ENCODE assay signal across 9 cellular contexts in genomic region chr9:134858051-134858841, GRCh38. TPM values are rescaled to one million over a fixed set of nuclear protein-coding genes. Genes with fewer than 3 reads are reported as not detected.
A peak's percentile ranks its signal among the peaks of the same experiment; 100 is the strongest.
DNase-seq lines count a peak whose midpoint lies in the region; ATAC-seq, FAIRE-seq and TF ChIP-seq lines count a peak whose summit lies in the region.
"Had no signal": no experiment of that assay in that cellular context is flagged by ENCODE, and none has a peak within 500 bp of the region (broad histone marks: within the 10 kb centered on the region; RNA-seq: fewer than 3 reads in every experiment).

No MANE protein-coding gene starts in this region.

- H3K4me1 Mint-ChIP-seq in activated CD8-positive, alpha-beta memory T cell treated with anti-CD3 and anti-CD28 coated beads, Interleukin-2, amount 10 ng/mL, durations not matched to agents 7 days and 5 days, result peaks cover 8% of the 10 kb centered on the region
- peaks cover 8% of the 10 kb centered on the region for H3K4me1 Mint-ChIP-seq in T-helper 1 cell treated with Interleukin-12 subunit alpha and Interleukin-12 subunit beta and Interleukin-4 antibody, amounts not matched to agents 30 μg/mL and 1 μg/mL, for 36 hours (ENCODE audit: low read depth)

- no peak overlapping the region for H3K4me3 Mint-ChIP-seq in activated CD8-positive, alpha-beta memory T cell treated with anti-CD3 and anti-CD28 coated beads, Interleukin-2, amount 10 ng/mL, durations not matched to agents 7 days and 5 days
- no peak overlapping the region for H3K4me3 Mint-ChIP-seq in T-helper 1 cell treated with Interleukin-12 subunit alpha and Interleukin-12 subunit beta and Interleukin-4 antibody, amounts not matched to agents 30 μg/mL and 1 μg/mL, for 36 hours

- no peaks in the 10 kb centered on the region for H3K9me3 Mint-ChIP-seq in activated CD8-positive, alpha-beta memory T cell treated with anti-CD3 and anti-CD28 coated beads, Interleukin-2, amount 10 ng/mL, durations not matched to agents 7 days and 5 days (ENCODE audit: low read depth)
- peaks cover 4% of the 10 kb centered on the region for H3K9me3 Mint-ChIP-seq in T-helper 1 cell treated with Interleukin-12 subunit alpha and Interleukin-12 subunit beta and Interleukin-4 antibody, amounts not matched to agents 30 μg/mL and 1 μg/mL, for 36 hours

- no peaks in the 10 kb centered on the region for H3K36me3 Mint-ChIP-seq in activated CD8-positive, alpha-beta memory T cell treated with anti-CD3 and anti-CD28 coated beads, Interleukin-2, amount 10 ng/mL, durations not matched to agents 7 days and 5 days
- no peaks in the 10 kb centered on the region for H3K36me3 Mint-ChIP-seq in T-helper 1 cell treated with Interleukin-12 subunit alpha and Interleukin-12 subunit beta and Interleukin-4 antibody, amounts not matched to agents 30 μg/mL and 1 μg/mL, for 36 hours (ENCODE audit: low read depth)

- CTCF ChIA-PET in activated CD8-positive, alpha-beta memory T cell treated with anti-CD3 and anti-CD28 coated beads, Interleukin-2, amount 10 ng/mL, durations not matched to agents 7 days and 5 days (lab: Charles Lee), result interaction anchor here (0.9 kb wide), 1 partner anchor 30 kb away, joined by 3 read pairs; no protein-coding TSS in a partner anchor

- intact Hi-C loops in posterior vena cava (cut with DNase I), result no loop called here

- H3K27me3 Mint-ChIP-seq in activated CD8-positive, alpha-beta memory T cell treated with anti-CD3 and anti-CD28 coated beads, Interleukin-2, amount 10 ng/mL, durations not matched to agents 7 days and 5 days, result peaks cover 3% of the 10 kb centered on the region
- H3K27me3 Mint-ChIP-seq in T-helper 1 cell treated with Interleukin-12 subunit alpha and Interleukin-12 subunit beta and Interleukin-4 antibody, amounts not matched to agents 30 μg/mL and 1 μg/mL, for 36 hours (ENCODE audit: low read depth), result no peaks in the 10 kb centered on the region

- no peak for FAIRE-seq in D721Med (lab: Jason Lieb, UNC)
- FAIRE-seq: TTC549 had no signal

- no peak for TF ChIP-seq CTCF in D721Med (IDR thresholded peaks at IDR 0.05; ENCODE audit: insufficient read depth, missing control alignments)

- H3K27ac Mint-ChIP-seq in activated CD8-positive, alpha-beta memory T cell treated with anti-CD3 and anti-CD28 coated beads, Interleukin-2, amount 10 ng/mL, durations not matched to agents 7 days and 5 days, result peak overlapping the region; percentile 48
- H3K27ac Mint-ChIP-seq in T-helper 1 cell treated with Interleukin-12 subunit alpha and Interleukin-12 subunit beta and Interleukin-4 antibody, amounts not matched to agents 30 μg/mL and 1 μg/mL, for 36 hours, result peak overlapping the region; percentile 31

- peak; percentile 52 for DNase-seq in activated CD8-positive, alpha-beta memory T cell treated with anti-CD3 and anti-CD28 coated beads, Interleukin-2, amount 10 ng/mL, durations not matched to agents 7 days and 5 days
- DNase-seq in activated CD8-positive, alpha-beta memory T cell treated with anti-CD3 and anti-CD28 coated beads for 24 hours, result no peak
- peak; percentile 79 for DNase-seq in posterior vena cava (ENCODE audit: low spot score)
- DNase-seq in SK-N-DZ (ENCODE audit: low spot score), result no peak
- no peak for DNase-seq in COLO829 (ENCODE audit: low spot score)
- DNase-seq in D721Med (ENCODE audit: insufficient read length, low spot score), result no peak

- peak; percentile 57 for ATAC-seq in activated CD8-positive, alpha-beta memory T cell treated with anti-CD3 and anti-CD28 coated beads, Interleukin-2, amount 10 ng/mL, durations not matched to agents 7 days and 5 days
- ATAC-seq in HG02759 (IDR thresholded peaks at IDR 0.05; ENCODE audit: unreplicated experiment), result peak; percentile 87

RNA-seq across cellular contexts. Expression of gene FCN2, which starts 22.4 kb away (rescaled TPM):
- not detected for total RNA-seq in activated CD8-positive, alpha-beta memory T cell treated with anti-CD3 and anti-CD28 coated beads, Interleukin-2, amount 10 ng/mL, durations not matched to agents 7 days and 5 days
- not detected for total RNA-seq in posterior vena cava
- not detected in 2 replicates for polyA plus RNA-seq in SK-N-DZ (2014; cell fraction: cytosol; rRNA removed)
- not detected in 2 replicates for polyA plus RNA-seq in SK-N-DZ (2014; cell fraction: nucleus; rRNA removed)

RNA-seq across cellular contexts. Expression of gene FCN1, which starts 59.5 kb away (rescaled TPM):
- not detected for total RNA-seq in activated CD8-positive, alpha-beta memory T cell treated with anti-CD3 and anti-CD28 coated beads, Interleukin-2, amount 10 ng/mL, durations not matched to agents 7 days and 5 days
- total RNA-seq in posterior vena cava, result 10 to 100 TPM in 1 of 2 donors, 1 to 10 TPM in 1; 7.1 to 16.5 TPM
- not detected in 2 replicates for polyA plus RNA-seq in SK-N-DZ (2014; cell fraction: cytosol; rRNA removed)
- polyA plus RNA-seq in SK-N-DZ (2014; cell fraction: nucleus; rRNA removed), result not detected in 2 replicates

Comparison
In these comparisons a context has a peak if more than half of its experiments do, and no peak if none do; other contexts are left out.
1. DNase-seq: peak in activated CD8-positive, alpha-beta memory T cell treated with anti-CD3 and anti-CD28 coated beads, Interleukin-2, amount 10 ng/mL, durations not matched to agents 7 days and 5 days (single experiment) and posterior vena cava (single experiment); none in activated CD8-positive, alpha-beta memory T cell treated with anti-CD3 and anti-CD28 coated beads for 24 hours (single experiment), SK-N-DZ (single experiment), COLO829 (single experiment) and D721Med (single experiment).
2. RNA of gene FCN1, which starts 59.5 kb away (total RNA-seq): 7.1 to 16.5 TPM in posterior vena cava; not detected in activated CD8-positive, alpha-beta memory T cell treated with anti-CD3 and anti-CD28 coated beads, Interleukin-2, amount 10 ng/mL, durations not matched to agents 7 days and 5 days; every median in the first group is over 4 times any median in the second.